Comparison of ENCODE assay signal across 11 cellular contexts in genomic region chr2:198698230-198698629, GRCh38.
"Had no signal": no experiment of that assay in that cellular context is flagged by ENCODE, and none has a peak within 500 bp of the region (broad histone marks: within the 10 kb centered on the region; RNA-seq: fewer than 3 reads in every experiment).

No MANE protein-coding gene starts in this region.

- H3K36me3 Mint-ChIP-seq: activated naive CD4-positive, alpha-beta T cell treated with anti-CD3 and anti-CD28 coated beads, Interleukin-2, amount 50 U/mL, for 72 hours; naive thymus-derived CD4-positive, alpha-beta T cell; stimulated activated effector memory CD8-positive, alpha-beta T cell treated with anti-CD3 and anti-CD28 coated beads, Interleukin-12 subunit alpha, Interleukin-12 subunit beta, amount 100 ng/mL, for 72 hours had no signal

- H3K9ac ChIP-seq: parathyroid adenoma had no signal

- H2AFZ ChIP-seq: parathyroid adenoma had no signal

- H3K27ac ChIP-seq: cardiac muscle cell, dorsolateral prefrontal cortex, parathyroid adenoma, thyroid gland had no signal

- H3K27me3 Mint-ChIP-seq: activated CD4-positive, alpha-beta T cell treated with anti-CD3 and anti-CD28 coated beads, Interleukin-2, amount 10 ng/mL, durations not matched to agents 7 days and 5 days had no signal

- DNase-seq: activated CD4-positive, alpha-beta T cell treated with anti-CD3 and anti-CD28 coated beads, Interleukin-2, amount 10 ng/mL, durations not matched to agents 7 days and 5 days; activated CD8-positive, alpha-beta memory T cell treated with anti-CD3 and anti-CD28 coated beads, Interleukin-2, amount 50 U/mL, for 48 hours; activated gamma-delta T cell; activated T-cell treated with anti-CD3 and anti-CD28 coated beads, Interleukin-2, amount 50 U/mL, for 72 hours; dorsolateral prefrontal cortex; naive thymus-derived CD4-positive, alpha-beta T cell; thyroid gland had no signal

- H3K9me3 ChIP-seq: thyroid gland had no signal

- H3K4me1 Mint-ChIP-seq: activated CD4-positive, alpha-beta T cell treated with anti-CD3 and anti-CD28 coated beads, Interleukin-2, amount 10 ng/mL, durations not matched to agents 7 days and 5 days; naive thymus-derived CD4-positive, alpha-beta T cell; stimulated activated effector memory CD8-positive, alpha-beta T cell treated with anti-CD3 and anti-CD28 coated beads, Interleukin-12 subunit alpha, Interleukin-12 subunit beta, amount 100 ng/mL, for 72 hours had no signal

- H3K27ac Mint-ChIP-seq: activated CD4-positive, alpha-beta T cell treated with anti-CD3 and anti-CD28 coated beads, Interleukin-2, amount 10 ng/mL, durations not matched to agents 7 days and 5 days; activated naive CD4-positive, alpha-beta T cell treated with anti-CD3 and anti-CD28 coated beads, Interleukin-2, amount 50 U/mL, for 72 hours; activated T-cell treated with anti-CD3 and anti-CD28 coated beads, Interleukin-2, amount 50 U/mL, for 72 hours; naive thymus-derived CD4-positive, alpha-beta T cell; stimulated activated effector memory CD8-positive, alpha-beta T cell treated with anti-CD3 and anti-CD28 coated beads, Interleukin-12 subunit alpha, Interleukin-12 subunit beta, amount 100 ng/mL, for 72 hours had no signal

- H3K4me1 ChIP-seq: parathyroid adenoma, thyroid gland had no signal

- ATAC-seq: activated naive CD4-positive, alpha-beta T cell treated with anti-CD3 and anti-CD28 coated beads, Interleukin-2, amount 50 U/mL, for 72 hours; activated T-cell treated with anti-CD3 and anti-CD28 coated beads, Interleukin-2, amount 50 U/mL, for 72 hours; naive thymus-derived CD4-positive, alpha-beta T cell; stimulated activated effector memory CD8-positive, alpha-beta T cell treated with anti-CD3 and anti-CD28 coated beads, Interleukin-12 subunit alpha, Interleukin-12 subunit beta, amount 100 ng/mL, for 72 hours had no signal

- H3K27me3 ChIP-seq: dorsolateral prefrontal cortex, thyroid gland had no signal

- H3K9me3 Mint-ChIP-seq: activated CD4-positive, alpha-beta T cell treated with anti-CD3 and anti-CD28 coated beads, Interleukin-2, amount 10 ng/mL, durations not matched to agents 7 days and 5 days; activated T-cell treated with anti-CD3 and anti-CD28 coated beads, Interleukin-2, amount 50 U/mL, for 72 hours; naive thymus-derived CD4-positive, alpha-beta T cell had no signal

- H3K4me3 ChIP-seq: cardiac muscle cell, dorsolateral prefrontal cortex, thyroid gland had no signal

- H3K4me3 Mint-ChIP-seq: activated CD4-positive, alpha-beta T cell treated with anti-CD3 and anti-CD28 coated beads, Interleukin-2, amount 10 ng/mL, durations not matched to agents 7 days and 5 days; activated T-cell treated with anti-CD3 and anti-CD28 coated beads, Interleukin-2, amount 50 U/mL, for 72 hours; naive thymus-derived CD4-positive, alpha-beta T cell; stimulated activated effector memory CD8-positive, alpha-beta T cell treated with anti-CD3 and anti-CD28 coated beads, Interleukin-12 subunit alpha, Interleukin-12 subunit beta, amount 100 ng/mL, for 72 hours had no signal

- H3K36me3 ChIP-seq: cardiac muscle cell, thyroid gland had no signal
